In the genomic region with DNA sequence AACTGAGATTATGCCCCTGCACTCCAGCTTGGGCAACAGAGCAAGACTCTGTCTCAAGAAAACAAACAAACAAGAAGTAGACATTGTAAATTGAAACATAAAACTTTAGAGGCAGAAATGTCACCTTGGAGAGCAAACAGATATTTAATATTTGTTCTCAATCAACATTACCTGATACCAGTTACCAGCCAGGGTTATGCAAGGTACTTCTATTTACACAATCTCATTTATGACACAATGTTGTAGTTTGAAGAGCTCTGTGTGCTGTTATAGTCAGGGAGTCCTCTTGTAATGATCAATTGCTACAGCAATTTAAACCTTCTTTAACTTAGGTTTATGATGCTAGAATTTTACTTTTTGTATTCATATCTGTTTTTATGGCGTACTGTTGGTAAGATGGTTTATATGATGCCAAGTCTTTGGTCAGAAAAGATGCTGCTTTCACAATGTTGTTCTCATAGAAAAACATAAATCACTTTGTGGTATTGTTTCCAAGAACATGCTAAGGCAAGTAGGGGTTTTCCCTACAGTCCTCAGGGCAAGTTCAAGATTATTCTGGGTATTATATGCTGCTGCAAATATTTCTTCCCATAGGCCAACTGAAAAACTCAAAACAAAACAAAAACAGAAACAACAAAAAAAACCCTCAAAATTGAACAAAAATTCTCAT, we compare ENCODE assay signal across 9 cellular contexts.
DNase-seq lines count a peak whose midpoint lies in the region; ATAC-seq and TF ChIP-seq lines count a peak whose summit lies in the region.
"Had no signal": no experiment of that assay in that cellular context is flagged by ENCODE, and none has a peak within 500 bp of the region (broad histone marks: within the 10 kb centered on the region; RNA-seq: fewer than 3 reads in every experiment).

No MANE protein-coding gene starts in this region.

- DNase-seq in GM10266 (ENCODE audit: extremely low spot score) (peak; percentile 56), LNCaP clone FGC (ENCODE audit: low read depth) (peak; percentile 92), fibroblast of mammary gland (ENCODE audit: low read depth) (peak; percentile 81), NCI-H748 (lab: John Stamatoyannopoulos, UW; ENCODE audit: unreplicated experiment) (no peak), NCI-H446 (lab: John Stamatoyannopoulos, UW) (no peak), NCI-H446 treated with DMSO at 0.1 percent for 48 hours (lab: John Stamatoyannopoulos, UW) (no peak)
- DNase-seq: sigmoid colon had no signal

- TF ChIP-seq CTCF in GM10266 (IDR thresholded peaks at IDR 0.05; ENCODE audit: control insufficient read depth, insufficient read depth, low read depth, missing control alignments) (no peak), LNCaP clone FGC (IDR thresholded peaks at IDR 0.05; ENCODE audit: control insufficient read depth, extremely low read depth, insufficient read depth) (no peak), fibroblast of mammary gland (conservative IDR thresholded peaks at IDR 0.05; ENCODE audit: control insufficient read depth, insufficient read depth, low read depth, low read length) (no peak)

- H3K4me3 ChIP-seq in LNCaP clone FGC (ENCODE audit: low read depth, low read length) (no peak overlapping the region), fibroblast of mammary gland (ENCODE audit: control insufficient read depth, low read depth, low read length) (no peak overlapping the region)
- H3K4me3 ChIP-seq: sigmoid colon had no signal

- ATAC-seq in GM21528 (IDR thresholded peaks at IDR 0.05; ENCODE audit: low FRiP score, unreplicated experiment) (peak; percentile 47), HG02840 (IDR thresholded peaks at IDR 0.05; ENCODE audit: low FRiP score, unreplicated experiment) (no peak)

Comparison
In these comparisons a context has a peak if more than half of its experiments do, and no peak if none do; other contexts are left out.
1. DNase-seq: peak in GM10266 (single experiment), LNCaP clone FGC (single experiment) and fibroblast of mammary gland (single experiment); none in NCI-H748 (single experiment), NCI-H446 (0 of 2) and NCI-H446 treated with DMSO at 0.1 percent for 48 hours (single experiment).